ENCODE assay signal across 11 cellular contexts in genomic region chr15:70244978-70245542, GRCh38.
"Had no signal": no experiment of that assay in that cellular context is flagged by ENCODE, and none has a peak within 500 bp of the region (broad histone marks: within the 10 kb centered on the region; RNA-seq: fewer than 3 reads in every experiment).

No MANE protein-coding gene starts in this region.

- H3K4me3 Mint-ChIP-seq: neural crest cell had no signal

- H3K9me3 ChIP-seq: ovary, thyroid gland had no signal

- H3K36me3 ChIP-seq: ovary, thyroid gland had no signal

- H3K27ac ChIP-seq: ovary, thyroid gland had no signal

- H3K9me3 Mint-ChIP-seq: neural crest cell had no signal

- DNase-seq: activated CD4-positive, alpha-beta T cell treated with anti-CD3 and anti-CD28 coated beads, Interleukin-2, amount 50 U/mL, for 4 hours; activated CD4-positive, CD25-positive, alpha-beta regulatory T cell treated with anti-CD3 and anti-CD28 coated beads, Interleukin-2, amount 50 U/mL, for 72 hours; activated naive CD4-positive, alpha-beta T cell treated with anti-CD3 and anti-CD28 coated beads, Interleukin-2, amount 50 U/mL, for 16 hours; cortex of kidney; effector memory CD4-positive, alpha-beta T cell; left ventricle myocardium superior; retina; thyroid gland had no signal

- H3K4me3 ChIP-seq: ovary, smooth muscle cell, thyroid gland had no signal

- H3K27me3 ChIP-seq: ovary, thyroid gland had no signal

- H3K4me2 ChIP-seq: smooth muscle cell had no signal
